Comparison of ENCODE assay signal across 1 cellular context in the genomic region with DNA sequence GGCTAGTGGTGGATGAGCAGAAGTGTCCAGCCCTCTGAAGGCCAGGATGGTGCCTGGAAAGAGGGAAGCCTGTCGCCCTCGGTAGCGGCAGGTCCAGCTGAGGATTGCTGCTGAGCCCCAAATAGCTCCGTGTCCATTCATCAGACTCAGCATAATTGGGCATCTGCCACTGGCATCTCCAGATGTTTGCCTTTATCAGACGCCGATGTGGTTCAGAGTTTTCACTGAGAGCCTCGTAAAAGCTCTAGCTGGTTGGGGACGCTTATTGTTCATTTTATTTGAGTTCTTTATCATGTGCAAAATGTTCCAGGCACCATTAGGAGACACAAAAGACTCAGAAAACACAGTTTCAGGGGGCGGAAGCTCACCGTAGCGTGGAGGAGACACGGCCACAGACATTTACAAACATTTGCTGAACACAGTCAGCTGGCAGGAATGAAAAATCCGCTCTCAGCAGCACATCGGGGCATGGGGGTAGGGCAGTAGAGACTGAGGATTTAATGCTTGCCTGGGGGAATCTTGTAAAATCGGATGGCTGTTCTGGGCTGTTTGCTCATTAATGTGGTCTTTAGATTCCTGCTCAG.
A peak's percentile ranks its signal among the peaks of the same experiment; 100 is the strongest.
TF ChIP-seq lines count a peak whose summit lies in the region.

No MANE protein-coding gene starts in this region.

TF ChIP-seq in HEK293, 187 proteins besides CTCF, POLR2A, EP300 and RAD21 (continued from another document):
- no peak for TF ChIP-seq ZNF792 (tag by site-specific recombination; IDR thresholded peaks at IDR 0.05)
- no peak for TF ChIP-seq KLF17 (tag by site-specific recombination; IDR thresholded peaks at IDR 0.05)
- TF ChIP-seq ZNF157 (tag by site-specific recombination; IDR thresholded peaks at IDR 0.05) = no peak
- TF ChIP-seq ZNF660 (tag by site-specific recombination; IDR thresholded peaks at IDR 0.05) = no peak
- TF ChIP-seq ZFHX2 (tag by site-specific recombination; conservative IDR thresholded peaks at IDR 0.05) = no peak
- TF ChIP-seq ZBTB17 (tag by site-specific recombination; IDR thresholded peaks at IDR 0.05) = peak; percentile 86
- TF ChIP-seq ZNF112 (tag by site-specific recombination; IDR thresholded peaks at IDR 0.05) = no peak
